ENCODE assay signal across 29 cellular contexts in the genomic region with DNA sequence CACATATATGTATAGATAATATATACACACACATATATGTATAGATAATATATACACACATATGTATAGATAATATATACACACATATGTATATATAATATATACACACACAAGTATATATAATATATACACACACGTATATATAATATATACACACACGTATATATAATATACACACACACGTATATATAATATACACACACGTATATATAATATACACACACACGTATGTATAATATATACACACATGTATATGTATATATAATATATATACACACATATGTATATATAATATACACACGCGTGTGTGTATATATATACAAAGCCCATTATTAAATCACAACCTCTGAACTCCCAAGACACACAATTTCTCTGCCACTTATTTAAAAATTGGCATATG.
"Had no signal": no experiment of that assay in that cellular context is flagged by ENCODE, and none has a peak within 500 bp of the region (broad histone marks: within the 10 kb centered on the region; RNA-seq: fewer than 3 reads in every experiment).

No MANE protein-coding gene starts in this region.

- H3K36me3 ChIP-seq: ascending aorta, breast epithelium, cardiac muscle cell, esophagus muscularis mucosa, gastroesophageal sphincter, heart right ventricle had no signal

- H3K27me3 ChIP-seq: ascending aorta, breast epithelium, cardiac muscle cell, dorsolateral prefrontal cortex, esophagus muscularis mucosa, foreskin keratinocyte, gastroesophageal sphincter, heart right ventricle had no signal

- DNase-seq: activated CD4-positive, alpha-beta memory T cell treated with anti-CD3 and anti-CD28 coated beads, Interleukin-2, amount 10 ng/mL, durations not matched to agents 7 days and 5 days; activated CD4-positive, alpha-beta T cell treated with anti-CD3 and anti-CD28 coated beads, Interleukin-2, amount 10 ng/mL, durations not matched to agents 24 days and 14 days; activated CD8-positive, alpha-beta memory T cell treated with anti-CD3 and anti-CD28 coated beads, Interleukin-2, amount 50 U/mL, for 48 hours; activated gamma-delta T cell; activated naive CD4-positive, alpha-beta T cell; activated naive CD4-positive, alpha-beta T cell treated with anti-CD3 and anti-CD28 coated beads, Interleukin-2, amount 10 ng/mL, durations not matched to agents 7 days and 5 days; activated naive CD8-positive, alpha-beta T cell treated with anti-CD3 and anti-CD28 coated beads, Interleukin-2, amount 10 ng/mL, durations not matched to agents 7 days and 5 days; activated T-cell treated with anti-CD3 and anti-CD28 coated beads for 4 hours; activated T-cell treated with anti-CD3 and anti-CD28 coated beads, Interleukin-2, amount 50 U/mL, for 24 hours; activated T-cell treated with anti-CD3 and anti-CD28 coated beads, Interleukin-2, amount 50 U/mL, for 72 hours; central memory CD4-positive, alpha-beta T cell; cerebellar nuclear complex; dorsolateral prefrontal cortex; effector memory CD4-positive, alpha-beta T cell; endodermal cell; erythroblast; foreskin keratinocyte; heart right ventricle; T-helper 2 cell had no signal

- H3K4me1 ChIP-seq: ascending aorta, breast epithelium, esophagus muscularis mucosa, foreskin keratinocyte, gastroesophageal sphincter, heart right ventricle had no signal

- ATAC-seq: activated CD4-positive, CD25-positive, alpha-beta regulatory T cell treated with anti-CD3 and anti-CD28 coated beads, Interleukin-2, amount 50 U/mL, for 24 hours; activated naive CD4-positive, alpha-beta T cell treated with anti-CD3 and anti-CD28 coated beads, Interleukin-2, amount 50 U/mL, for 72 hours; activated T-cell treated with anti-CD3 and anti-CD28 coated beads, Interleukin-2, amount 50 U/mL, for 72 hours; foreskin keratinocyte; gastroesophageal sphincter; heart right ventricle; WTC11 had no signal

- H3K9me3 ChIP-seq: ascending aorta, breast epithelium, esophagus muscularis mucosa, gastroesophageal sphincter, heart right ventricle had no signal

- H3K27ac ChIP-seq: ascending aorta, breast epithelium, cardiac muscle cell, coronary artery, dorsolateral prefrontal cortex, esophagus muscularis mucosa, foreskin keratinocyte, gastroesophageal sphincter, heart right ventricle, VCaP had no signal

- H3K4me3 ChIP-seq: ascending aorta, breast epithelium, cardiac muscle cell, coronary artery, dorsolateral prefrontal cortex, esophagus muscularis mucosa, gastroesophageal sphincter, heart right ventricle had no signal
